24 cellular contexts compared by ENCODE assay signal in the genomic region with DNA sequence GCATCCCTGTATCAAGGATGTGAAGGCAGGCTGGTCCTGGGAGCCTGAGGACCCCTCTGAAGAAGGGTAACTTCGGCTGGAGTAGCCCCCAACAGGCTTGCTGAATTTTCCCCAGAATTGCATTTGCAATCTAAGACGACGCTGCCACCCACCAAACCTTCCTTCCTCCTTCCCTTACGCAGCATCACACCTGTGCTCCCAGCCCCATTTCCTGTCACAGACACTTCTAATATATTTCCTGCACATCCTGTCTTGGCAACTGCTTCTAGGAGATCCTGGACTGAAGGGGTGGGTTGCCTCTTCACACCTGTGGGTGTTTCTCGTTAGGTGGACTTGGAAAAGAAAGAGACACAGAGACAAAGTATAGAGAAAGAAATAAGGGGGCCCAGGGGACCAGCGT. TPM values are rescaled to one million over a fixed set of nuclear protein-coding genes. Genes with fewer than 3 reads are reported as not detected.
DNase-seq lines count a peak whose midpoint lies in the region; ATAC-seq and TF ChIP-seq lines count a peak whose summit lies in the region.
"Had no signal": no experiment of that assay in that cellular context is flagged by ENCODE, and none has a peak within 500 bp of the region (broad histone marks: within the 10 kb centered on the region; RNA-seq: fewer than 3 reads in every experiment).

No MANE protein-coding gene starts in this region.

- no peak for ATAC-seq in activated CD4-positive, alpha-beta T cell treated with anti-CD3 and anti-CD28 coated beads for 36 hours
- no peak for ATAC-seq in HG03135 (IDR thresholded peaks at IDR 0.05; ENCODE audit: unreplicated experiment)
- ATAC-seq: gastroesophageal sphincter had no signal

- H3K4me3 Mint-ChIP-seq in activated CD4-positive, alpha-beta T cell treated with anti-CD3 and anti-CD28 coated beads for 36 hours = no peak overlapping the region
- peak overlapping the region; percentile 47 for H3K4me3 Mint-ChIP-seq in activated T-helper 1 cell treated with anti-CD3 and anti-CD28 coated beads, Interleukin-12 subunit alpha, Interleukin-12 subunit beta, Interleukin-2, Interleukin-4 antibody, amounts not matched to agents 30 ng/mL and 10 ng/mL and 1 ng/mL, durations not matched to agents 14 hours and 24 hours and 36 hours
- H3K4me3 Mint-ChIP-seq in nephron = no peak overlapping the region
- H3K4me3 Mint-ChIP-seq: nephron progenitor cell had no signal

- peak overlapping the region; percentile 54 for H3K4me2 ChIP-seq in DOHH2 (ENCODE audit: low read length)

- H3K79me2 ChIP-seq in DOHH2 (ENCODE audit: control insufficient read depth, low read length) = no peaks in the 10 kb centered on the region

- H3K9me2 ChIP-seq in DOHH2 (replicated peaks; ENCODE audit: control insufficient read depth, low read length) = no peaks in the 10 kb centered on the region

- H3F3A ChIP-seq in DOHH2 (ENCODE audit: control insufficient read depth, insufficient read depth) = peaks cover 6% of the 10 kb centered on the region

- CTCF ChIA-PET in activated CD4-positive, alpha-beta T cell treated with anti-CD3 and anti-CD28 coated beads for 36 hours (lab: Charles Lee) = interaction anchor here (5.8 kb wide), 1 partner anchor 12 kb away, joined by 34 read pairs; no protein-coding TSS in a partner anchor

- intact Hi-C loops in activated CD4-positive, alpha-beta T cell treated with anti-CD3 and anti-CD28 coated beads for 36 hours (cut with DNase I, micrococcal nuclease) = loop anchor here in 1 of 2 experiments (10.0 kb wide), 1 partner anchor 832 kb away; the partner anchor contains the start of gene TM9SF3
- intact Hi-C loops in activated T-helper 1 cell treated with anti-CD3 and anti-CD28 coated beads, Interleukin-12 subunit alpha, Interleukin-12 subunit beta, Interleukin-2, Interleukin-4 antibody, amounts not matched to agents 30 ng/mL and 10 ng/mL and 1 ng/mL, durations not matched to agents 14 hours and 24 hours and 36 hours (cut with micrococcal nuclease) = loop anchor here (5.0 kb wide), 1 partner anchor 1354 kb away; no protein-coding TSS in a partner anchor

- peak overlapping the region; percentile 20 for H3K4me3 ChIP-seq in DOHH2 (ENCODE audit: low read length)
- H3K4me3 ChIP-seq: ascending aorta, esophagus muscularis mucosa, gastroesophageal sphincter, Peyer's patch, prostate gland, vagina had no signal

- H3K36me3 ChIP-seq in DOHH2 (ENCODE audit: control insufficient read depth, low read length) = no peaks in the 10 kb centered on the region
- H3K36me3 ChIP-seq: ascending aorta, BE2C, esophagus muscularis mucosa, gastroesophageal sphincter, Peyer's patch, prostate gland, vagina had no signal

- POLR2A ChIA-PET in activated CD4-positive, alpha-beta T cell treated with anti-CD3 and anti-CD28 coated beads for 36 hours (lab: Charles Lee) = no interaction called here

- TF ChIP-seq CTCF in DOHH2 (IDR thresholded peaks at IDR 0.05; ENCODE audit: low read depth, low read length, poor library complexity, severe bottlenecking) (no peak), nephron (IDR thresholded peaks at IDR 0.05; ENCODE audit: unreplicated experiment in 3 of 3) (no peak)

- H3K9me3 Mint-ChIP-seq in activated CD4-positive, alpha-beta T cell treated with anti-CD3 and anti-CD28 coated beads for 36 hours (ENCODE audit: low read depth) = no peaks in the 10 kb centered on the region
- no peaks in the 10 kb centered on the region for H3K9me3 Mint-ChIP-seq in activated T-helper 1 cell treated with anti-CD3 and anti-CD28 coated beads, Interleukin-12 subunit alpha, Interleukin-12 subunit beta, Interleukin-2, Interleukin-4 antibody, amounts not matched to agents 30 ng/mL and 10 ng/mL and 1 ng/mL, durations not matched to agents 14 hours and 24 hours and 36 hours
- no peaks in the 10 kb centered on the region for H3K9me3 Mint-ChIP-seq in nephron
- H3K9me3 Mint-ChIP-seq: nephron progenitor cell had no signal

- no peaks in the 10 kb centered on the region for H3K27me3 Mint-ChIP-seq in activated CD4-positive, alpha-beta T cell treated with anti-CD3 and anti-CD28 coated beads for 36 hours
- no peaks in the 10 kb centered on the region for H3K27me3 Mint-ChIP-seq in activated T-helper 1 cell treated with anti-CD3 and anti-CD28 coated beads, Interleukin-12 subunit alpha, Interleukin-12 subunit beta, Interleukin-2, Interleukin-4 antibody, amounts not matched to agents 30 ng/mL and 10 ng/mL and 1 ng/mL, durations not matched to agents 14 hours and 24 hours and 36 hours (ENCODE audit: insufficient read depth)
- H3K27me3 Mint-ChIP-seq in nephron (ENCODE audit: low read depth) = no peaks in the 10 kb centered on the region

- no peak overlapping the region for H3K27ac ChIP-seq in DOHH2 (ENCODE audit: low read depth, low read length)
- H3K27ac ChIP-seq: ascending aorta, esophagus muscularis mucosa, gastroesophageal sphincter, Peyer's patch, prostate gland, vagina had no signal

- H3K27me3 ChIP-seq in DOHH2 (ENCODE audit: control insufficient read depth, low read length) = no peaks in the 10 kb centered on the region
- H3K27me3 ChIP-seq: ascending aorta, BE2C, esophagus muscularis mucosa, gastroesophageal sphincter, Peyer's patch, vagina had no signal

- peaks cover 75% of the 10 kb centered on the region for H3K4me1 Mint-ChIP-seq in activated CD4-positive, alpha-beta T cell treated with anti-CD3 and anti-CD28 coated beads for 36 hours
- peaks cover 80% of the 10 kb centered on the region for H3K4me1 Mint-ChIP-seq in activated T-helper 1 cell treated with anti-CD3 and anti-CD28 coated beads, Interleukin-12 subunit alpha, Interleukin-12 subunit beta, Interleukin-2, Interleukin-4 antibody, amounts not matched to agents 30 ng/mL and 10 ng/mL and 1 ng/mL, durations not matched to agents 14 hours and 24 hours and 36 hours (ENCODE audit: low read depth)
- peaks cover 18% of the 10 kb centered on the region for H3K4me1 Mint-ChIP-seq in nephron

- H3K4me1 ChIP-seq in DOHH2 (ENCODE audit: control insufficient read depth, low read length) = peaks cover 38% of the 10 kb centered on the region
- H3K4me1 ChIP-seq: ascending aorta, BE2C, prostate gland had no signal

- no peaks in the 10 kb centered on the region for H3K9me3 ChIP-seq in DOHH2 (ENCODE audit: control insufficient read depth, insufficient read depth, low read length)
- H3K9me3 ChIP-seq: ascending aorta, BE2C, esophagus muscularis mucosa, gastroesophageal sphincter, Peyer's patch, prostate gland, vagina had no signal

- H3K36me3 Mint-ChIP-seq in activated CD4-positive, alpha-beta T cell treated with anti-CD3 and anti-CD28 coated beads for 36 hours (ENCODE audit: low read depth) = peaks cover 2% of the 10 kb centered on the region
- peaks cover 6% of the 10 kb centered on the region for H3K36me3 Mint-ChIP-seq in activated T-helper 1 cell treated with anti-CD3 and anti-CD28 coated beads, Interleukin-12 subunit alpha, Interleukin-12 subunit beta, Interleukin-2, Interleukin-4 antibody, amounts not matched to agents 30 ng/mL and 10 ng/mL and 1 ng/mL, durations not matched to agents 14 hours and 24 hours and 36 hours (ENCODE audit: low read depth)
- H3K36me3 Mint-ChIP-seq in nephron (ENCODE audit: low read depth) = no peaks in the 10 kb centered on the region

- peak; percentile 34 for DNase-seq in activated CD4-positive, alpha-beta T cell treated with anti-CD3 and anti-CD28 coated beads for 36 hours
- no peak for DNase-seq in activated CD4-positive, alpha-beta T cell treated with anti-CD3 and anti-CD28 coated beads, Interleukin-2, amount 50 U/mL, for 4 hours
- DNase-seq in activated T-helper 1 cell treated with anti-CD3 and anti-CD28 coated beads, Interleukin-12 subunit alpha, Interleukin-12 subunit beta, Interleukin-2, Interleukin-4 antibody, amounts not matched to agents 30 ng/mL and 10 ng/mL and 1 ng/mL, durations not matched to agents 14 hours and 24 hours and 36 hours (ENCODE audit: low spot score) = no peak
- no peak for DNase-seq in CD1c-positive myeloid dendritic cell (ENCODE audit: extremely low spot score)
- DNase-seq in NCI-H526 (lab: John Stamatoyannopoulos, UW) = no peak
- DNase-seq: BE2C; effector memory CD4-positive, alpha-beta T cell; KG1; kidney glomerular epithelial cell; NCI-H1048; NCI-H2029 treated with DMSO at 0.1 percent for 48 hours; NCI-H446; nephron progenitor cell; Peyer's patch; stimulated activated CD4-positive, alpha-beta T cell treated with anti-CD3 and anti-CD28 coated beads, Interleukin-2, amount 100 ng/mL, for 48 hours; substantia nigra had no signal

- H4K20me1 ChIP-seq in DOHH2 (ENCODE audit: control insufficient read depth, insufficient read depth, low read depth, low read length) = no peaks in the 10 kb centered on the region

- H3K27ac Mint-ChIP-seq in activated CD4-positive, alpha-beta T cell treated with anti-CD3 and anti-CD28 coated beads for 36 hours = peak overlapping the region; percentile 100
- peak overlapping the region; percentile 90 for H3K27ac Mint-ChIP-seq in activated T-helper 1 cell treated with anti-CD3 and anti-CD28 coated beads, Interleukin-12 subunit alpha, Interleukin-12 subunit beta, Interleukin-2, Interleukin-4 antibody, amounts not matched to agents 30 ng/mL and 10 ng/mL and 1 ng/mL, durations not matched to agents 14 hours and 24 hours and 36 hours
- H3K27ac Mint-ChIP-seq in nephron = peak overlapping the region in 2 of 3 experiments; percentile 20 to 95
- H3K27ac Mint-ChIP-seq: nephron progenitor cell had no signal

RNA-seq across cellular contexts. Expression of gene PGAM1, which starts 9.4 kb away (rescaled TPM):
- 1,000 to 10,000 TPM; 1,151 to 1,499 TPM for total RNA-seq in activated CD4-positive, alpha-beta T cell treated with anti-CD3 and anti-CD28 coated beads for 36 hours
- total RNA-seq in activated T-helper 1 cell treated with anti-CD3 and anti-CD28 coated beads, Interleukin-12 subunit alpha, Interleukin-12 subunit beta, Interleukin-2, Interleukin-4 antibody, amounts not matched to agents 30 ng/mL and 10 ng/mL and 1 ng/mL, durations not matched to agents 14 hours and 24 hours and 36 hours = 967 and 979 TPM in 2 replicates

RNA-seq across cellular contexts. Expression of gene RRP12, which starts 15.4 kb away (rescaled TPM):
- 10 to 100 TPM; 45.9 to 49.4 TPM for total RNA-seq in activated CD4-positive, alpha-beta T cell treated with anti-CD3 and anti-CD28 coated beads for 36 hours
- total RNA-seq in activated T-helper 1 cell treated with anti-CD3 and anti-CD28 coated beads, Interleukin-12 subunit alpha, Interleukin-12 subunit beta, Interleukin-2, Interleukin-4 antibody, amounts not matched to agents 30 ng/mL and 10 ng/mL and 1 ng/mL, durations not matched to agents 14 hours and 24 hours and 36 hours = 99.9 and 104 TPM in 2 replicates

RNA-seq across cellular contexts. Expression of gene EXOSC1, which starts 29.2 kb away (rescaled TPM):
- total RNA-seq in activated CD4-positive, alpha-beta T cell treated with anti-CD3 and anti-CD28 coated beads for 36 hours = 10 to 100 TPM; 52.3 to 54.2 TPM
- 55.3 and 57.1 TPM in 2 replicates for total RNA-seq in activated T-helper 1 cell treated with anti-CD3 and anti-CD28 coated beads, Interleukin-12 subunit alpha, Interleukin-12 subunit beta, Interleukin-2, Interleukin-4 antibody, amounts not matched to agents 30 ng/mL and 10 ng/mL and 1 ng/mL, durations not matched to agents 14 hours and 24 hours and 36 hours

RNA-seq across cellular contexts. Expression of gene ZDHHC16, which starts 29.4 kb away (rescaled TPM):
- total RNA-seq in activated CD4-positive, alpha-beta T cell treated with anti-CD3 and anti-CD28 coated beads for 36 hours = 10 to 100 TPM; 34.6 to 42.8 TPM
- total RNA-seq in activated T-helper 1 cell treated with anti-CD3 and anti-CD28 coated beads, Interleukin-12 subunit alpha, Interleukin-12 subunit beta, Interleukin-2, Interleukin-4 antibody, amounts not matched to agents 30 ng/mL and 10 ng/mL and 1 ng/mL, durations not matched to agents 14 hours and 24 hours and 36 hours = 48.3 and 48.8 TPM in 2 replicates
